23 cellular contexts compared by ENCODE assay signal in the genomic region with DNA sequence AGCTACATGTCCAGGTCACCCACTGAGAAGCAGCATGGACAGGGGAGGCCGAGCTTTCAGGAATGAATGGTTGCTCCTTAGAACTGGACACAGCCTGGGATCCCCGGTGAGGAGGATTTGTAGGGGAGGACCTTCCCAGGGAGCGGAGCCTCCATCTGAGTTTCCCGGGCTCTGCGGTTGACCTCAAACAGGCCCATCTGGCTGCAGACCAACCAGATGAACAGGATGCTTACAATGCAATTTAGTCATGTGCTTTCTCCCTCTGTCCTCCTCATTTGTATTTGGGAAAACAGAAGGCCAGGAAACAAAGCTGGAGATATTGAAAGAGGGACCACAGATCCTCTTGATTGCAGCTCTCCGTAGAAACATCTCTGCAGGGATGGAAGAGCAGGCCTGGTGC.
"Had no signal": no experiment of that assay in that cellular context is flagged by ENCODE, and none has a peak within 500 bp of the region (broad histone marks: within the 10 kb centered on the region; RNA-seq: fewer than 3 reads in every experiment).

No MANE protein-coding gene starts in this region.

- H3K27ac Mint-ChIP-seq: activated B cell treated with CpG ODN at 0.5 μM for 24 hours; activated CD4-positive, alpha-beta T cell treated with anti-CD3 and anti-CD28 coated beads, Interleukin-2, amount 10 ng/mL, durations not matched to agents 24 days and 14 days; activated naive CD8-positive, alpha-beta T cell; stimulated activated naive CD8-positive, alpha-beta T cell treated with anti-CD3 and anti-CD28 coated beads, Interleukin-15, Interleukin-2, amounts not matched to agents 100 ng/mL and 50 ng/mL, for 24 hours had no signal

- DNase-seq: activated B cell treated with CpG ODN at 0.5 μM for 24 hours; activated CD4-positive, alpha-beta T cell treated with anti-CD3 and anti-CD28 coated beads, Interleukin-2, amount 10 ng/mL, durations not matched to agents 24 days and 14 days; activated gamma-delta T cell treated with Interleukin-2 at 50 U/mL for 16 hours; amygdala; brain microvascular endothelial cell; cortex of kidney; effector CD4-positive, alpha-beta T cell; esophagus squamous epithelium; heart right ventricle; left cardiac atrium; lower lobe of right lung; psoas muscle; right lobe of liver; spleen; T-helper 2 cell; testis; upper lobe of right lung had no signal

- H3K9me3 ChIP-seq: esophagus squamous epithelium, lower lobe of right lung, psoas muscle, right lobe of liver, upper lobe of right lung had no signal

- H3K4me3 ChIP-seq: esophagus squamous epithelium, heart right ventricle, lower lobe of right lung, psoas muscle, right lobe of liver, spleen, testis, upper lobe of right lung had no signal

- H3K27me3 ChIP-seq: brain microvascular endothelial cell, right lobe of liver, testis had no signal

- H3K9me3 Mint-ChIP-seq: stimulated activated naive CD8-positive, alpha-beta T cell treated with anti-CD3 and anti-CD28 coated beads, Interleukin-15, Interleukin-2, amounts not matched to agents 100 ng/mL and 50 ng/mL, for 24 hours had no signal

- H3K4me1 ChIP-seq: esophagus squamous epithelium, heart right ventricle, lower lobe of right lung, psoas muscle, right lobe of liver, spleen, testis, upper lobe of right lung had no signal

- H3K36me3 ChIP-seq: brain microvascular endothelial cell, esophagus squamous epithelium, heart right ventricle, lower lobe of right lung, right lobe of liver, spleen, upper lobe of right lung had no signal

- FAIRE-seq: endothelial cell of umbilical vein, frontal cortex, TTC549 had no signal

- H3K36me3 Mint-ChIP-seq: activated naive CD8-positive, alpha-beta T cell had no signal

- H3K4me1 Mint-ChIP-seq: activated B cell treated with CpG ODN at 0.5 μM for 24 hours; central memory CD8-positive, alpha-beta T cell had no signal

- H3K27ac ChIP-seq: brain microvascular endothelial cell, esophagus squamous epithelium, heart right ventricle, lower lobe of right lung, psoas muscle, right lobe of liver, spleen, testis, upper lobe of right lung had no signal

- H3K4me3 Mint-ChIP-seq: activated B cell treated with CpG ODN at 0.5 μM for 24 hours; activated CD4-positive, alpha-beta T cell treated with anti-CD3 and anti-CD28 coated beads, Interleukin-2, amount 10 ng/mL, durations not matched to agents 24 days and 14 days; activated naive CD8-positive, alpha-beta T cell; central memory CD8-positive, alpha-beta T cell; stimulated activated naive CD8-positive, alpha-beta T cell treated with anti-CD3 and anti-CD28 coated beads, Interleukin-15, Interleukin-2, amounts not matched to agents 100 ng/mL and 50 ng/mL, for 24 hours had no signal
